In genomic region chr11:43547900-43548381, GRCh38 we compare ENCODE assay signal across 12 cellular contexts.
DNase-seq lines count a peak whose midpoint lies in the region; ATAC-seq, FAIRE-seq and TF ChIP-seq lines count a peak whose summit lies in the region.
"Had no signal": no experiment of that assay in that cellular context is flagged by ENCODE, and none has a peak within 500 bp of the region (broad histone marks: within the 10 kb centered on the region; RNA-seq: fewer than 3 reads in every experiment).

No MANE protein-coding gene starts in this region.

- peaks cover 2 to 7% (median 6%) of the 10 kb centered on the region in 4 donors for H3K4me1 Mint-ChIP-seq in naive thymus-derived CD8-positive, alpha-beta T cell

- peak; percentile 5 for DNase-seq in AG10803 (ENCODE audit: low read depth)
- peak in 69 of 76 experiments; percentile 9 to 84 (median 61) for DNase-seq in HUDEP-2 (lab: John Stamatoyannopoulos, UW; ENCODE audit: unreplicated experiment in 76 of 76)
- peak; percentile 33 for DNase-seq in epithelial cell of esophagus (ENCODE audit: low read depth)
- no peak for DNase-seq in naive thymus-derived CD8-positive, alpha-beta T cell
- no peak for DNase-seq in HuH-7.5 (ENCODE audit: low spot score)
- DNase-seq in GM12892 (ENCODE audit: insufficient read length), result no peak
- DNase-seq: activated B cell treated with CpG ODN at 0.5 μM for 24 hours, DND-41 had no signal

- peaks cover 22 to 71% (median 51%) of the 10 kb centered on the region in 5 donors for H3K27me3 Mint-ChIP-seq in naive thymus-derived CD8-positive, alpha-beta T cell

- H3K27ac Mint-ChIP-seq in naive thymus-derived CD8-positive, alpha-beta T cell, result peak overlapping the region in 1 of 10 donors; percentile 37
- H3K27ac Mint-ChIP-seq: activated B cell treated with CpG ODN at 0.5 μM for 24 hours, brain had no signal

- TF ChIP-seq CTCF in AG10803 (conservative IDR thresholded peaks at IDR 0.05; ENCODE audit: low read length) (no peak), epithelial cell of esophagus (IDR thresholded peaks at IDR 0.05; ENCODE audit: insufficient read depth, low read depth, low read length, missing control alignments) (no peak)

- TF ChIP-seq POLR2A in GM12892 (IDR thresholded peaks at IDR 0.05; ENCODE audit: low read depth, low read length), result no peak

- peak overlapping the region in 8 of 10 donors; percentile 28 to 67 (median 49) for H3K4me3 Mint-ChIP-seq in naive thymus-derived CD8-positive, alpha-beta T cell
- H3K4me3 Mint-ChIP-seq: activated B cell treated with CpG ODN at 0.5 μM for 24 hours had no signal

- no peak overlapping the region; the same call in 1 of the 2 replicates for H3K4me3 ChIP-seq in AG10803 (ENCODE audit: low read length)
- H3K4me3 ChIP-seq in epithelial cell of esophagus (ENCODE audit: low read length), result no peak overlapping the region

- POLR2A ChIA-PET in naive thymus-derived CD8-positive, alpha-beta T cell (lab: Charles Lee), result no interaction called here

- peaks cover 0 to 14% (median 0%) of the 10 kb centered on the region in 3 donors for H3K36me3 Mint-ChIP-seq in naive thymus-derived CD8-positive, alpha-beta T cell
- H3K36me3 Mint-ChIP-seq: brain had no signal

- H3K9me3 Mint-ChIP-seq in naive thymus-derived CD8-positive, alpha-beta T cell, result peaks cover 0 to 6% (median 0%) of the 10 kb centered on the region in 9 donors
- H3K9me3 Mint-ChIP-seq: activated B cell treated with CpG ODN at 0.5 μM for 24 hours had no signal

- no peak for ATAC-seq in naive thymus-derived CD8-positive, alpha-beta T cell
- ATAC-seq in GM19397 (IDR thresholded peaks at IDR 0.05; ENCODE audit: unreplicated experiment) (no peak), HG03196 (IDR thresholded peaks at IDR 0.05; ENCODE audit: unreplicated experiment) (no peak)

- FAIRE-seq in GM12892 (lab: Jason Lieb, UNC), result no peak
- FAIRE-seq: keratinocyte had no signal

Comparison
In these comparisons a context has a peak if more than half of its experiments do, and no peak if none do; other contexts are left out.
1. DNase-seq: peak in AG10803 (single experiment), HUDEP-2 (69 of 76) and epithelial cell of esophagus (single experiment); none in naive thymus-derived CD8-positive, alpha-beta T cell (0 of 10), HuH-7.5 (single experiment) and GM12892 (single experiment).